Comparison of ENCODE assay signal across 7 cellular contexts in genomic region chr2:235156055-235156454, GRCh38.
"Had no signal": no experiment of that assay in that cellular context is flagged by ENCODE, and none has a peak within 500 bp of the region (broad histone marks: within the 10 kb centered on the region; RNA-seq: fewer than 3 reads in every experiment).

No MANE protein-coding gene starts in this region.

- ATAC-seq: HepG2, K562 had no signal

- H3K27ac ChIP-seq: HL-60 had no signal

- H3K36me3 Mint-ChIP-seq: IgD-negative memory B cell had no signal

- H3K4me3 ChIP-seq: K562 had no signal

- H3K27ac Mint-ChIP-seq: IgD-negative memory B cell had no signal

- FAIRE-seq: HepG2, HTR-8/SVneo, K562 had no signal

- DNase-seq: IMR-90, KBM-7 had no signal

- H3K4me1 Mint-ChIP-seq: IgD-negative memory B cell had no signal
